In the genomic region with DNA sequence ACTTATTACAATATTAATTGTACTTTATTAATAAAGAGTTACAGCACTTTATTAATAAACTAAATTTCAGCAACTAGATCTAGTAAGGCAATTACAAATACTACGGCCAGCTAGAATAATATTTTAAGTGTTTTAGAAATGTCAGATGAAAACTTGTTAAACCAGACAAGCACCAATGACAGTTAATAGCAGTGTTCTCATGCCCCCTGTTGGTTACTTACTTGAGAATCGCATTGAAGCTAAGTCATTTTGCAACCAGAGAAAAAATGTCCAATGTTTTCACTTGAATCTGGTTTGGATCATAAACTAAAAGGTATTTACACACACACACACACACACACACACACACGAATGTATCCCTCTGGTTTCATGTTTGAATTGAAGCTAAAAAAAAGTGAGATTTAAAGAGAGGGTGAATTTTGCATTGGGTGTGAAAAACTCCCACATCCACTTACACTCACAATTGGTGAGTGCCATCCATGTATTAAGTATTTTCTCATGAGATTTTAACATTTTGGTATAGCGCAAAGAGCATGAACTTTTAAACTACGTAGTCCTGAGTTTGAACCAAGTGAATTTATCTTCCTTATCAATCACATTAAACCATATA, we compare ENCODE assay signal across 8 cellular contexts.
DNase-seq lines count a peak whose midpoint lies in the region; ATAC-seq and TF ChIP-seq lines count a peak whose summit lies in the region.

No MANE protein-coding gene starts in this region.

- peak; percentile 39 for TF ChIP-seq CTCF in GM13977 (IDR thresholded peaks at IDR 0.05; ENCODE audit: extremely low read depth, insufficient read depth, missing control alignments)
- TF ChIP-seq CTCF in VCaP (conservative IDR thresholded peaks at IDR 0.05), result peak; percentile 78
- TF ChIP-seq CTCF in left lung (IDR thresholded peaks at IDR 0.05), result peak in 1 of 2 donors; percentile 39
- no peak for TF ChIP-seq CTCF in thyroid gland (IDR thresholded peaks at IDR 0.05)

- no peak for DNase-seq in GM13977 (ENCODE audit: low spot score)
- peak; percentile 53 for DNase-seq in NCI-H1694 (lab: John Stamatoyannopoulos, UW)
- DNase-seq in left lung, result no peak
- no peak for DNase-seq in thyroid gland

- H3K9me3 ChIP-seq in left lung, result no peaks in the 10 kb centered on the region
- no peaks in the 10 kb centered on the region for H3K9me3 ChIP-seq in thyroid gland

- intact Hi-C loops in left lung (cut with DNase I), result no loop called here
- intact Hi-C loops in thyroid gland (cut with DNase I), result no loop called here

- 20 to 23% methylated on average over 5 of the region's 5 CpGs for WGBS in thyroid gland, 2 donors

- in situ Hi-C loops in GM13977 (cut with MboI; ENCODE audit: low pct_unique_long_range_greater_than_20kb, low sequenced_read_pairs, unreplicated experiment), result no loop called here

- H3K4me3 ChIP-seq in left lung, result no peak overlapping the region
- H3K4me3 ChIP-seq in thyroid gland (replicated peaks in 1 of 3), result no peak overlapping the region

- H3K27me3 ChIP-seq in left lung, result no peaks in the 10 kb centered on the region
- H3K27me3 ChIP-seq in thyroid gland, result no peaks in the 10 kb centered on the region

- ATAC-seq in left lung, result peak; percentile 92
- ATAC-seq in HG03175 (IDR thresholded peaks at IDR 0.05; ENCODE audit: unreplicated experiment), result no peak
- no peak for ATAC-seq in HG03135 (IDR thresholded peaks at IDR 0.05; ENCODE audit: unreplicated experiment)
- no peak for ATAC-seq in GM19452 (IDR thresholded peaks at IDR 0.05; ENCODE audit: unreplicated experiment)

- H3K27ac ChIP-seq in VCaP, result no peak overlapping the region
- no peak overlapping the region for H3K27ac ChIP-seq in left lung
- no peak overlapping the region for H3K27ac ChIP-seq in thyroid gland

- H3K36me3 ChIP-seq in left lung (no peaks in the 10 kb centered on the region), thyroid gland (no peaks in the 10 kb centered on the region)

- TF ChIP-seq POLR2A in thyroid gland (IDR thresholded peaks at IDR 0.05), result no peak

- no peaks in the 10 kb centered on the region for H3K4me1 ChIP-seq in left lung
- H3K4me1 ChIP-seq in thyroid gland, result no peaks in the 10 kb centered on the region

Comparison
In these comparisons a context has a peak if more than half of its experiments do, and no peak if none do; other contexts are left out.
1. CTCF ChIP-seq: peak in GM13977 (single experiment) and VCaP (single experiment); none in thyroid gland (0 of 6).